Comparison of ENCODE assay signal across 8 cellular contexts in the genomic region with DNA sequence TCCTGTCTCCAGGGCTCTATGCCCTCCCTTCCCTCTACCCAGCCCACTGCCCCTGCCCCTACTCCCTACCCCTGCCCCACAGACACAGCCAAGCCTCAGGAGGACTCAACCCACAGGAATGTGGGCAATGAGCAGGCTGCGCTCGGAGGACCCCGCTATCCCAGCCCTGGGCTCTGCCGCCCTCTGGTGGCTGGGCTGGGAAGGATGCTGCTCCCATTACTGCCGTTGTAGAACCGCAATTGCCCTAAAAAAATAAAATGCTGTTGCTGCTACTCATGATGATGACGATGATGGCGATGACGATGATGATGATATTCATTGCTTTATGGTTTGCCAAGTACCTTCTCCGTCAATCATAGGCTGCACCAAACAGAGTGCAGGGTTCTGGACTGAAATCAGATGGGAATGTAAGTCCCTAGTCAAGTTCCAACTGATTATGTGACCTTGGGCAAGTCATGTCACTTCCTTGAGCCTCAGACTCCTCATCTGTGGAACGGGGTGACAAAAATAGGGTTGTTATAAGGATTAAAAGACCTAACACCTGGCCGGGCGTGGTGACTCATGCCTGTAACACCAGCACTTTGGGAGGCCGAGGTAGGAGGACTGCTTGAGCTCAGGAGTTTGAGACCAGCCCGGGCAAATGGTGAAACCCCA. TPM values are rescaled to one million over a fixed set of nuclear protein-coding genes. Genes with fewer than 3 reads are reported as not detected.
A peak's percentile ranks its signal among the peaks of the same experiment; 100 is the strongest.
DNase-seq lines count a peak whose midpoint lies in the region; ATAC-seq and TF ChIP-seq lines count a peak whose summit lies in the region.

No MANE protein-coding gene starts in this region.

- peaks cover 15% of the 10 kb centered on the region for H3K27me3 Mint-ChIP-seq in activated T-helper 2 cell treated with anti-CD3 and anti-CD28 coated beads, Interferon-gamma antibody, Interleukin-2, Interleukin-4, amounts not matched to agents 10 μg/mL and 5 μg/mL and 100 μg/mL, durations not matched to agents 14 hours and 24 hours and 36 hours (ENCODE audit: low read depth)

- ATAC-seq in thoracic aorta (ENCODE audit: insufficient number of reproducible peaks, low FRiP score, low read depth) (peak; percentile 56), GM18502 (IDR thresholded peaks at IDR 0.05; ENCODE audit: poor library complexity, unreplicated experiment) (no peak)

- no peaks in the 10 kb centered on the region for H3K27me3 ChIP-seq in thoracic aorta (replicated peaks; ENCODE audit: insufficient read depth)

- H3K4me3 ChIP-seq in fibroblast of pulmonary artery (replicated peaks; ENCODE audit: low read depth, low read length) (no peak overlapping the region), thoracic aorta (no peak overlapping the region)

- no peak overlapping the region for H3K4me3 Mint-ChIP-seq in activated T-helper 2 cell treated with anti-CD3 and anti-CD28 coated beads, Interferon-gamma antibody, Interleukin-2, Interleukin-4, amounts not matched to agents 10 μg/mL and 5 μg/mL and 100 μg/mL, durations not matched to agents 14 hours and 24 hours and 36 hours (ENCODE audit: low read depth)

- peaks cover 3 to 27% of the 10 kb centered on the region in 2 donors for H3K4me1 ChIP-seq in thoracic aorta (ENCODE audit: control insufficient read depth in 1 of 2, low read depth in 2 of 2)

- H3K36me3 Mint-ChIP-seq in activated T-helper 2 cell treated with anti-CD3 and anti-CD28 coated beads, Interferon-gamma antibody, Interleukin-2, Interleukin-4, amounts not matched to agents 10 μg/mL and 5 μg/mL and 100 μg/mL, durations not matched to agents 14 hours and 24 hours and 36 hours (ENCODE audit: low read depth), result no peaks in the 10 kb centered on the region

- H3K9me3 Mint-ChIP-seq in activated T-helper 2 cell treated with anti-CD3 and anti-CD28 coated beads, Interferon-gamma antibody, Interleukin-2, Interleukin-4, amounts not matched to agents 10 μg/mL and 5 μg/mL and 100 μg/mL, durations not matched to agents 14 hours and 24 hours and 36 hours, result no peaks in the 10 kb centered on the region

- H3K36me3 ChIP-seq in thoracic aorta, result no peaks in the 10 kb centered on the region

- peak; percentile 83 for DNase-seq in Caki2 (ENCODE audit: low read depth)
- peak; percentile 93 for DNase-seq in HT-29 (ENCODE audit: low spot score)
- peak; percentile 76 for DNase-seq in RPMI8226
- peak; percentile 61 for DNase-seq in activated T-helper 2 cell treated with anti-CD3 and anti-CD28 coated beads, Interferon-gamma antibody, Interleukin-2, Interleukin-4, amounts not matched to agents 10 μg/mL and 5 μg/mL and 100 μg/mL, durations not matched to agents 14 hours and 24 hours and 36 hours (ENCODE audit: low spot score)
- peak; percentile 79 for DNase-seq in fibroblast of pulmonary artery (ENCODE audit: low read depth)
- peak in 45 of 56 donors; percentile 5 to 79 (median 36) for DNase-seq in nucleus accumbens (lab: John Stamatoyannopoulos, UW)
- DNase-seq in thoracic aorta (ENCODE audit: low spot score), result peak; percentile 37

- intact Hi-C loops in activated T-helper 2 cell treated with anti-CD3 and anti-CD28 coated beads, Interferon-gamma antibody, Interleukin-2, Interleukin-4, amounts not matched to agents 10 μg/mL and 5 μg/mL and 100 μg/mL, durations not matched to agents 14 hours and 24 hours and 36 hours (cut with micrococcal nuclease), result loop anchor here (1.0 to 5.0 kb wide), 2 partner anchors 54 to 109 kb away; no protein-coding TSS in a partner anchor

- no peak overlapping the region for H3K27ac Mint-ChIP-seq in activated T-helper 2 cell treated with anti-CD3 and anti-CD28 coated beads, Interferon-gamma antibody, Interleukin-2, Interleukin-4, amounts not matched to agents 10 μg/mL and 5 μg/mL and 100 μg/mL, durations not matched to agents 14 hours and 24 hours and 36 hours

- no peak overlapping the region for H3K27ac ChIP-seq in thoracic aorta

- H3K4me1 Mint-ChIP-seq in activated T-helper 2 cell treated with anti-CD3 and anti-CD28 coated beads, Interferon-gamma antibody, Interleukin-2, Interleukin-4, amounts not matched to agents 10 μg/mL and 5 μg/mL and 100 μg/mL, durations not matched to agents 14 hours and 24 hours and 36 hours (ENCODE audit: low read depth), result peaks cover 4% of the 10 kb centered on the region

- no peaks in the 10 kb centered on the region for H3K9me3 ChIP-seq in thoracic aorta

- TF ChIP-seq CTCF in fibroblast of pulmonary artery (IDR thresholded peaks at IDR 0.05; ENCODE audit: low read length, missing control alignments), result peak; percentile 98
- TF ChIP-seq CTCF in thoracic aorta (IDR thresholded peaks at IDR 0.05), result peak; percentile 98

- in situ Hi-C loops in Caki2 (cut with HindIII; ENCODE audit: low pct_unique_long_range_greater_than_20kb, low sequenced_read_pairs), result no loop called here

RNA-seq across cellular contexts. Expression of gene ARHGEF19, which starts 24.6 kb away (rescaled TPM):
- total RNA-seq in Caki2 (2014; rRNA removed; shearing (Covaris generic); ENCODE audit: low replicate concordance), result 26.2 and 26.4 TPM in 2 replicates
- total RNA-seq in HT-29 (2014; rRNA removed; shearing (Covaris generic)), result 15.8 and 15.9 TPM in 2 replicates
- total RNA-seq in activated T-helper 2 cell treated with anti-CD3 and anti-CD28 coated beads, Interferon-gamma antibody, Interleukin-2, Interleukin-4, amounts not matched to agents 10 μg/mL and 5 μg/mL and 100 μg/mL, durations not matched to agents 14 hours and 24 hours and 36 hours, result 6.4 and 7.5 TPM in 2 replicates
- total RNA-seq in thoracic aorta, result 1 to 10 TPM; 8.1 to 8.5 TPM

RNA-seq across cellular contexts. Expression of gene EPHA2, which starts 32.0 kb away (rescaled TPM):
- total RNA-seq in Caki2 (2014; rRNA removed; shearing (Covaris generic); ENCODE audit: low replicate concordance), result 64.0 and 81.3 TPM in 2 replicates
- total RNA-seq in HT-29 (2014; rRNA removed; shearing (Covaris generic)), result 302 and 331 TPM in 2 replicates
- not detected in 2 replicates for total RNA-seq in activated T-helper 2 cell treated with anti-CD3 and anti-CD28 coated beads, Interferon-gamma antibody, Interleukin-2, Interleukin-4, amounts not matched to agents 10 μg/mL and 5 μg/mL and 100 μg/mL, durations not matched to agents 14 hours and 24 hours and 36 hours
- 10 to 100 TPM; 20.3 to 32.9 TPM for total RNA-seq in thoracic aorta

RNA-seq across cellular contexts. Expression of gene CPLANE2, which starts 49.1 kb away (rescaled TPM):
- total RNA-seq in Caki2 (2014; rRNA removed; shearing (Covaris generic); ENCODE audit: low replicate concordance), result 6.4 and 7.3 TPM in 2 replicates
- 16.3 and 25.7 TPM in 2 replicates for total RNA-seq in HT-29 (2014; rRNA removed; shearing (Covaris generic))
- total RNA-seq in activated T-helper 2 cell treated with anti-CD3 and anti-CD28 coated beads, Interferon-gamma antibody, Interleukin-2, Interleukin-4, amounts not matched to agents 10 μg/mL and 5 μg/mL and 100 μg/mL, durations not matched to agents 14 hours and 24 hours and 36 hours, result 3.2 and 3.9 TPM in 2 replicates
- 10 to 100 TPM in 1 of 2 donors, 1 to 10 TPM in 1; 9.3 to 14.6 TPM for total RNA-seq in thoracic aorta

Comparison
In these comparisons a context has a peak if more than half of its experiments do, and no peak if none do; other contexts are left out.
1. DNase-seq: peak in every context shown above with its lines; median percentile 93 in HT-29; 83 in Caki2; 79 in fibroblast of pulmonary artery; 76 in RPMI8226; 61 in activated T-helper 2 cell treated with anti-CD3 and anti-CD28 coated beads, Interferon-gamma antibody, Interleukin-2, Interleukin-4, amounts not matched to agents 10 μg/mL and 5 μg/mL and 100 μg/mL, durations not matched to agents 14 hours and 24 hours and 36 hours; 37 in thoracic aorta; 36 in nucleus accumbens.
2. RNA of gene EPHA2, which starts 32.0 kb away (total RNA-seq): 302 to 331 TPM in HT-29, 64.0 to 81.3 TPM in Caki2 and 20.3 to 32.9 TPM in thoracic aorta; not detected in activated T-helper 2 cell treated with anti-CD3 and anti-CD28 coated beads, Interferon-gamma antibody, Interleukin-2, Interleukin-4, amounts not matched to agents 10 μg/mL and 5 μg/mL and 100 μg/mL, durations not matched to agents 14 hours and 24 hours and 36 hours; every median in the first group is over 10 times any median in the second.